In the genomic region with DNA sequence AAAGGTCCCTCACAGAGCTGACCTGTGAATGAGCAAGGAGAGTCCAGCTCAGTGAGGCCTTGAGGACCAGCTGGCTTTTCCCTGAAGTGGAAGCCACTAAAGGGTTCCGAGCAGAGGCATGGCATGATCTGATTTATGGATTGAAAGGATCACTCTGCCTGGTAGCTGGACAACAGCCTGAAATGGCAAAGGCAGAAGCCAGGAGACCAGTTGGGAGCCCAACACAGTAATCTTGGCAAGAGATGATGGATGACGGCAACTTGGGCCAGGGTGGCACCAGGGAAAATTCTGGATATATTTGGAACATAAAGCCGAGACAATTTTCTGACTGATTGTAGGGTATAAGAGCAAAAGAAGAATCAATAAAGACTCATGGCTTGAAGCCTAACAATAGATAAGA, we compare ENCODE assay signal across 22 cellular contexts.
DNase-seq lines count a peak whose midpoint lies in the region; ATAC-seq lines count a peak whose summit lies in the region.
"Had no signal": no experiment of that assay in that cellular context is flagged by ENCODE, and none has a peak within 500 bp of the region (broad histone marks: within the 10 kb centered on the region; RNA-seq: fewer than 3 reads in every experiment).

No MANE protein-coding gene starts in this region.

- H3K9me3 Mint-ChIP-seq in activated T-helper 17 cell treated with anti-CD3 and anti-CD28 coated beads, Interleukin-2, amount 50 U/mL, for 72 hours: no peaks in the 10 kb centered on the region
- H3K9me3 Mint-ChIP-seq in effector memory CD8-positive, alpha-beta T cell: no peaks in the 10 kb centered on the region

- no peaks in the 10 kb centered on the region for H3K27me3 Mint-ChIP-seq in activated T-helper 17 cell treated with anti-CD3 and anti-CD28 coated beads, Interleukin-2, amount 50 U/mL, for 72 hours
- H3K27me3 Mint-ChIP-seq in effector memory CD8-positive, alpha-beta T cell: peaks cover 0 to 11% of the 10 kb centered on the region in 2 donors
- H3K27me3 Mint-ChIP-seq: CD4-positive, CD25-positive, alpha-beta regulatory T cell had no signal

- peaks cover 6% of the 10 kb centered on the region for H3K4me1 Mint-ChIP-seq in activated T-helper 17 cell treated with anti-CD3 and anti-CD28 coated beads, Interleukin-2, amount 50 U/mL, for 72 hours
- H3K4me1 Mint-ChIP-seq in effector memory CD8-positive, alpha-beta T cell (ENCODE audit: low read depth in 2 of 2): peaks cover 0 to 2% of the 10 kb centered on the region in 2 donors

- H3K4me3 Mint-ChIP-seq in activated T-helper 17 cell treated with anti-CD3 and anti-CD28 coated beads, Interleukin-2, amount 50 U/mL, for 72 hours: no peak overlapping the region
- no peak overlapping the region for H3K4me3 Mint-ChIP-seq in effector memory CD8-positive, alpha-beta T cell
- H3K4me3 Mint-ChIP-seq: CD14-positive monocyte; CD4-positive, alpha-beta memory T cell; CD8-positive, alpha-beta memory T cell had no signal

- ATAC-seq in activated T-helper 17 cell treated with anti-CD3 and anti-CD28 coated beads, Interleukin-2, amount 50 U/mL, for 72 hours (replicated peaks): no peak
- ATAC-seq in effector memory CD8-positive, alpha-beta T cell (replicated peaks): no peak
- no peak for ATAC-seq in Right ventricle myocardium superior (ENCODE audit: poor library complexity)
- no peak for ATAC-seq in GM21515 (IDR thresholded peaks at IDR 0.05; ENCODE audit: unreplicated experiment)

- H3K27ac Mint-ChIP-seq in activated T-helper 17 cell treated with anti-CD3 and anti-CD28 coated beads, Interleukin-2, amount 50 U/mL, for 72 hours: peak overlapping the region; percentile 13
- no peak overlapping the region for H3K27ac Mint-ChIP-seq in effector memory CD8-positive, alpha-beta T cell
- H3K27ac Mint-ChIP-seq: CD4-positive, alpha-beta memory T cell; CD4-positive, CD25-positive, alpha-beta regulatory T cell had no signal

- intact Hi-C loops in Right ventricle myocardium superior (cut with DNase I) (no loop called here), posterior cingulate gyrus (cut with DNase I) (no loop called here)

- DNase-seq in NCI-H446 (lab: John Stamatoyannopoulos, UW): peak; percentile 30 to 68
- DNase-seq in cerebellum (ENCODE audit: low spot score): peak; percentile 59
- DNase-seq in effector memory CD8-positive, alpha-beta T cell: no peak
- DNase-seq in Right ventricle myocardium superior: no peak
- no peak for DNase-seq in posterior cingulate gyrus
- DNase-seq: 8988T; ACHN; BE2C; CD4-positive, alpha-beta memory T cell; CD4-positive, CD25-positive, alpha-beta regulatory T cell; CD8-positive, alpha-beta memory T cell; COR-L47; DMS 273 treated with DMSO at 0.1 percent for 48 hours; DMS153; DMS53; DMS79; DND-41; EL; GF-D8 had no signal

- no peaks in the 10 kb centered on the region for H3K36me3 Mint-ChIP-seq in activated T-helper 17 cell treated with anti-CD3 and anti-CD28 coated beads, Interleukin-2, amount 50 U/mL, for 72 hours (ENCODE audit: low read depth)
- no peaks in the 10 kb centered on the region for H3K36me3 Mint-ChIP-seq in effector memory CD8-positive, alpha-beta T cell (ENCODE audit: insufficient read depth)
- H3K36me3 Mint-ChIP-seq: CD4-positive, CD25-positive, alpha-beta regulatory T cell had no signal

Comparison
In these comparisons a context has a peak if more than half of its experiments do, and no peak if none do; other contexts are left out.
1. DNase-seq: peak in NCI-H446 (2 of 2) and cerebellum (single experiment); none in effector memory CD8-positive, alpha-beta T cell (0 of 3), Right ventricle myocardium superior (single experiment) and posterior cingulate gyrus (0 of 10).